ENCODE assay signal across 1 cellular context in genomic region chr18:46095532-46095931, GRCh38.
TF ChIP-seq lines count a peak whose summit lies in the region.

No MANE protein-coding gene starts in this region.

TF ChIP-seq in GM23338, 12 proteins besides CTCF, POLR2A, EP300 and RAD21 (continued from another document):
- TF ChIP-seq ZNF462 (CRISPR knock-in tag; IDR thresholded peaks at IDR 0.05) (no peak), REST (IDR thresholded peaks at IDR 0.05; ENCODE audit: unreplicated experiment) (no peak), EZH2phosphoT487 (IDR thresholded peaks at IDR 0.05; ENCODE audit: unreplicated experiment) (no peak), ETS1 (IDR thresholded peaks at IDR 0.05) (no peak), JUNB (IDR thresholded peaks at IDR 0.05; ENCODE audit: unreplicated experiment) (no peak), POLR2AphosphoS5 (IDR thresholded peaks at IDR 0.05; ENCODE audit: low read depth) (no peak), NANOG (IDR thresholded peaks at IDR 0.05; ENCODE audit: borderline replicate concordance) (no peak), EZH2 (IDR thresholded peaks at IDR 0.05; ENCODE audit: low read depth, unreplicated experiment) (no peak), ZNF114 (CRISPR knock-in tag; IDR thresholded peaks at IDR 0.05) (no peak)
